8 cellular contexts compared by ENCODE assay signal in the genomic region with DNA sequence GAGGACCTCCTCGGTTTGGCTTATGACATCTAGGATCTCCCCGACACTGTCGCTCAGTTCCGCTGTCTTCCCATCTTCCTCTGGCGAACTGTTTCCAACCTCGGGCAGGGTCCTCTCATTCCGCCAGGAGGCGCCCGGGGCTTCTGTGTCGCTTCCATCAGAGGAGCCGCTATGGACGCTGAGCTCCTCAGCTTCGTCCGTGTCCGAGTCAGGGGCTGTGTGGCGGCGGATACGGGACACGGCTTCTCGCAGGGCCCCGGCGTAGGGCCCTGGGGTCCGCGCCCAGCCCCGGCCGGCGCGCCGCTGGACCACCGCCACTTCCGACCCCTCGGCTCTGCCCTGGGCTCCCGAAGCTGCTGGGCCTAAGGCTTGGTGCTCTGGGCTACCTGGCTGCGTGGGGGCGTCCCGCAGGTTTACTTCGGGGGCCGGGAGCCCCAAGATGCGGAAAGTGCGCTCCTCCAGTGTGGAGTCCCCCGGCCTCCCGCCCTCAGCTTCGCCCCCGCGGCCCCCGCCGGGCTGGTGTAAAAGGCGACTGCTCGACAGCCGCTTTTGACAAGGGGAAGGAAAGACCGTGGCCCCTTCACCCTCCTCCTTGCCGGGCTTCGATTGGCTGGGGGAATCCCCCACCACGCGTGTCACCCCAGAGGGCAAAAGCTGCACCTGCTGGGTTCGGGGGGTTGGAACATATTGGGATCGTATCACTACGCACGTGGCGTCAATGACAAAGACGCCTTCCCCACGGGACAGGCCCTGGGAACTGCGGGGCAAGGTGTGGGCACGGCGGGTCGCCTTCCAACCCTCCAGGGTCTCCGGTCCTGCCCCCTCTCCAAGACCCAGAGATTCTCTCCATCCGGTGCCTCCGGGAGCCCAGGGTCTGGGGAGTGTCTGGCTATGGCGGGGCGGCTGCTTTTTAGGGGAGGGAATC. TPM values are rescaled to one million over a fixed set of nuclear protein-coding genes. Genes with fewer than 3 reads are reported as not detected.
DNase-seq lines count a peak whose midpoint lies in the region; ATAC-seq lines count a peak whose summit lies in the region.

No MANE protein-coding gene starts in this region.

- peaks cover 12 to 15% of the 10 kb centered on the region in 2 donors for H3K36me3 Mint-ChIP-seq in CD4-positive, alpha-beta memory T cell

- H3K4me3 Mint-ChIP-seq in CD4-positive, alpha-beta memory T cell: peak overlapping the region; percentile 59 to 85 (median 76)

- H3K9me3 ChIP-seq in CD4-positive, alpha-beta memory T cell (ENCODE audit: control insufficient read depth in 1 of 2, low read length in 2 of 2): no peaks in the 10 kb centered on the region
- no peaks in the 10 kb centered on the region for H3K9me3 ChIP-seq in right cardiac atrium (ENCODE audit: control insufficient read depth, low read length)

- no peak overlapping the region for H3K27ac ChIP-seq in CD4-positive, alpha-beta memory T cell (ENCODE audit: low read depth, low read length)
- H3K27ac ChIP-seq in right cardiac atrium (ENCODE audit: low read length): no peak overlapping the region

- peaks cover 18% of the 10 kb centered on the region for H3K27me3 ChIP-seq in CD4-positive, alpha-beta memory T cell (ENCODE audit: insufficient read depth, low read length)
- no peaks in the 10 kb centered on the region for H3K27me3 ChIP-seq in right cardiac atrium (ENCODE audit: control insufficient read depth, insufficient read depth)

- CTCF ChIA-PET in CD4-positive, alpha-beta memory T cell (lab: Charles Lee; ENCODE audit: partially characterized antibody): interaction anchor here (0.9 to 14.1 kb wide), 24 partner anchors 8 to 238 kb away, joined by 3 to 244 read pairs (median 4); a partner anchor contains a TSS

- intact Hi-C loops in CD4-positive, alpha-beta memory T cell (cut with micrococcal nuclease): loop anchor here (1.0 to 5.0 kb wide), 3 partner anchors 21 to 96 kb away; a partner anchor contains a TSS
- intact Hi-C loops in right cardiac atrium (cut with DNase I): loop anchor here in 1 of 4 donors (5.0 kb wide), 1 partner anchor 145 kb away; a partner anchor contains a TSS

- POLR2A ChIA-PET in CD4-positive, alpha-beta memory T cell (lab: Charles Lee; ENCODE audit: partially characterized antibody): interaction anchor here (0.9 to 7.3 kb wide), 13 partner anchors 12 to 145 kb away, joined by 3 to 46 read pairs (median 6); a partner anchor contains a TSS

- DNase-seq in CD4-positive, alpha-beta memory T cell: peak; percentile 54 to 80 (median 62)
- peak in 53 of 76 experiments; percentile 21 to 74 (median 46) for DNase-seq in HUDEP-2 (lab: John Stamatoyannopoulos, UW; ENCODE audit: unreplicated experiment in 76 of 76)
- DNase-seq in SHP77 (lab: John Stamatoyannopoulos, UW): peak; percentile 70 to 82
- DNase-seq in anterior cingulate cortex (lab: John Stamatoyannopoulos, UW): peak in 53 of 58 donors; percentile 18 to 80 (median 51)
- DNase-seq in right cardiac atrium: peak; percentile 81 to 92 (median 91)
- peak; percentile 67 for DNase-seq in pons (ENCODE audit: low spot score)

- peaks cover 42% of the 10 kb centered on the region for H3K4me1 ChIP-seq in CD4-positive, alpha-beta memory T cell (ENCODE audit: insufficient read depth, low read length)
- H3K4me1 ChIP-seq in right cardiac atrium (ENCODE audit: control insufficient read depth, insufficient read depth, low read length): peaks cover 7% of the 10 kb centered on the region

- peaks cover 1% of the 10 kb centered on the region for H3K36me3 ChIP-seq in CD4-positive, alpha-beta memory T cell (ENCODE audit: insufficient read depth, low read length)

- 5% methylated on average over 71 of the region's 71 CpGs for WGBS in right cardiac atrium

- H3K27me3 Mint-ChIP-seq in CD4-positive, alpha-beta memory T cell: peaks cover 31 to 49% of the 10 kb centered on the region in 2 donors

- H3K4me3 ChIP-seq in CD4-positive, alpha-beta memory T cell (ENCODE audit: low read length in 2 of 2): peak overlapping the region in 1 of 2 donors; percentile 60
- H3K4me3 ChIP-seq in right cardiac atrium (ENCODE audit: low read length): peak overlapping the region; percentile 31

- H3K4me1 Mint-ChIP-seq in CD4-positive, alpha-beta memory T cell: peaks cover 15 to 47% (median 26%) of the 10 kb centered on the region in 4 donors

- peak; percentile 68 to 72 for ATAC-seq in right cardiac atrium
- no peak for ATAC-seq in HG02763 (IDR thresholded peaks at IDR 0.05; ENCODE audit: unreplicated experiment)
- no peak for ATAC-seq in GM18519 (IDR thresholded peaks at IDR 0.05; ENCODE audit: low FRiP score, unreplicated experiment)

- H3K27ac Mint-ChIP-seq in CD4-positive, alpha-beta memory T cell: peak overlapping the region in 6 of 7 donors; percentile 64 to 86 (median 71)

- no peaks in the 10 kb centered on the region for H3K9me3 Mint-ChIP-seq in CD4-positive, alpha-beta memory T cell

RNA-seq across cellular contexts. Expression of a gene that starts 2.1 kb away (rescaled TPM):
- total RNA-seq in CD4-positive, alpha-beta memory T cell: not detected
- polyA plus RNA-seq in CD4-positive, alpha-beta memory T cell: not detected
- total RNA-seq in right cardiac atrium: 1 to 10 TPM in 2 of 4 donors, under 1 TPM in 2; 0.42 to 2.8 (median 1.1) TPM
- polyA plus RNA-seq in right cardiac atrium: 1.6 TPM

RNA-seq across cellular contexts. Expression of a gene that starts 18.9 kb away (rescaled TPM):
- 1 to 10 TPM; 1.8 to 2.8 TPM for total RNA-seq in CD4-positive, alpha-beta memory T cell
- polyA plus RNA-seq in CD4-positive, alpha-beta memory T cell: 1 to 10 TPM in 1 of 2 donors, under 1 TPM in 1; 0.55 to 1.1 TPM
- not detected for total RNA-seq in right cardiac atrium
- not detected for polyA plus RNA-seq in right cardiac atrium

RNA-seq across cellular contexts. Expression of a gene that starts 21.5 kb away (rescaled TPM):
- 10 to 100 TPM; 48.9 to 53.7 TPM for total RNA-seq in CD4-positive, alpha-beta memory T cell
- 10 to 100 TPM; 47.8 to 50.3 TPM for polyA plus RNA-seq in CD4-positive, alpha-beta memory T cell
- 10 to 100 TPM; 65.7 to 88.9 (median 80.7) TPM for total RNA-seq in right cardiac atrium
- polyA plus RNA-seq in right cardiac atrium: 72.4 TPM

RNA-seq across cellular contexts. Expression of a gene that starts 25.5 kb away (rescaled TPM):
- total RNA-seq in CD4-positive, alpha-beta memory T cell: 10 to 100 TPM; 12.9 to 13.0 TPM
- under 1 TPM; 0.56 to 0.72 TPM for polyA plus RNA-seq in CD4-positive, alpha-beta memory T cell
- 1 to 10 TPM in 1 of 4 donors, under 1 TPM in 3; 0.57 to 1.7 (median 0.73) TPM for total RNA-seq in right cardiac atrium
- polyA plus RNA-seq in right cardiac atrium: 0.66 TPM

RNA-seq across cellular contexts. Expression of a gene that starts 39.8 kb away (rescaled TPM):
- 10 to 100 TPM; 69.8 to 77.5 TPM for total RNA-seq in CD4-positive, alpha-beta memory T cell
- 10 to 100 TPM; 22.6 to 31.2 TPM for polyA plus RNA-seq in CD4-positive, alpha-beta memory T cell
- 10 to 100 TPM; 75.6 to 94.8 (median 80.6) TPM for total RNA-seq in right cardiac atrium
- 65.0 TPM for polyA plus RNA-seq in right cardiac atrium

Comparison
In these comparisons a context has a peak if more than half of its experiments do, and no peak if none do; other contexts are left out.
1. ATAC-seq: peak in right cardiac atrium (2 of 2); none in HG02763 (single experiment) and GM18519 (single experiment).
2. Peak in every context shown above with its lines, with median percentiles within 50 percentile points of each other: DNase-seq.